ENCODE assay signal across 1 cellular context in the genomic region with DNA sequence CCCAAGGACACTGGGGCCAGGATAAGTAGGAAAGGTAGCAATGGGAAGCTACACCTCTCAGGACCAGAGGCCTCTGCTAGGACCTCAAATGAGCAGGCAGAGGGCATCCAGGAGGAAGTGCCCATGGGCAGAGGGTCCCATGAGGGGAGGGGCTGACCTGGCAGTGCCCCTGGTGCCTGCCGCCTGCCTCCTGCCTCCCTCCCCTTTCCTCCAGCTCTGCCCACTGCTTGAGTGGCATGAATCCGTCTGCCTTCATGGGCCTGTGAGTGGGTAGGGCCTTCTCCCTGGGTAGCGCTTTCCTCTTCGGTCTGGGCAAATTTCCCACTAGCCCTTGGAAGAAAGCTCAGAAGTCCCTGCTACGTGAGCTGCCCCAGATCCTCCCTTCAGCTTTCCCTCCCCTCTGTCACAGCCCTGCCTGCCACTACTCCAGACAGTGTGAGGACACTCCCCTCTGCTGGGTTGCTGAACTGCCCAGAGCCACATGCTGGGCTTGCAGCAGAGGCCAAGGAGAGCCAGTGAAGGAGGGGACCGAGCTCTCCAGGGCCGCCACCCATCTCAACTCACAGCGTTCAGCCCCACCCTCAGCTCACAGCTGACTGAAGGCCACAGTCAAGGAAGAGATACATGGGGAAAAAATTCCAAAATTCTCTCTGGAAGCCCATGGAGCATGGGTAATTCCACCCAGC.
TF ChIP-seq lines count a peak whose summit lies in the region.

No MANE protein-coding gene starts in this region.

TF ChIP-seq in Ishikawa, 13 proteins besides CTCF, POLR2A, EP300 and RAD21 (continued from another document):
- TF ChIP-seq, protein P1, sequence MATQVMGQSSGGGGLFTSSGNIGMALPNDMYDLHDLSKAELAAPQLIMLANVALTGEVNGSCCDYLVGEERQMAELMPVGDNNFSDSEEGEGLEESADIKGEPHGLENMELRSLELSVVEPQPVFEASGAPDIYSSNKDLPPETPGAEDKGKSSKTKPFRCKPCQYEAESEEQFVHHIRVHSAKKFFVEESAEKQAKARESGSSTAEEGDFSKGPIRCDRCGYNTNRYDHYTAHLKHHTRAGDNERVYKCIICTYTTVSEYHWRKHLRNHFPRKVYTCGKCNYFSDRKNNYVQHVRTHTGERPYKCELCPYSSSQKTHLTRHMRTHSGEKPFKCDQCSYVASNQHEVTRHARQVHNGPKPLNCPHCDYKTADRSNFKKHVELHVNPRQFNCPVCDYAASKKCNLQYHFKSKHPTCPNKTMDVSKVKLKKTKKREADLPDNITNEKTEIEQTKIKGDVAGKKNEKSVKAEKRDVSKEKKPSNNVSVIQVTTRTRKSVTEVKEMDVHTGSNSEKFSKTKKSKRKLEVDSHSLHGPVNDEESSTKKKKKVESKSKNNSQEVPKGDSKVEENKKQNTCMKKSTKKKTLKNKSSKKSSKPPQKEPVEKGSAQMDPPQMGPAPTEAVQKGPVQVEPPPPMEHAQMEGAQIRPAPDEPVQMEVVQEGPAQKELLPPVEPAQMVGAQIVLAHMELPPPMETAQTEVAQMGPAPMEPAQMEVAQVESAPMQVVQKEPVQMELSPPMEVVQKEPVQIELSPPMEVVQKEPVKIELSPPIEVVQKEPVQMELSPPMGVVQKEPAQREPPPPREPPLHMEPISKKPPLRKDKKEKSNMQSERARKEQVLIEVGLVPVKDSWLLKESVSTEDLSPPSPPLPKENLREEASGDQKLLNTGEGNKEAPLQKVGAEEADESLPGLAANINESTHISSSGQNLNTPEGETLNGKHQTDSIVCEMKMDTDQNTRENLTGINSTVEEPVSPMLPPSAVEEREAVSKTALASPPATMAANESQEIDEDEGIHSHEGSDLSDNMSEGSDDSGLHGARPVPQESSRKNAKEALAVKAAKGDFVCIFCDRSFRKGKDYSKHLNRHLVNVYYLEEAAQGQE (IDR thresholded peaks at IDR 0.05; ENCODE audit: low read depth) = no peak
- TF ChIP-seq CREB1 (IDR thresholded peaks at IDR 0.05; ENCODE audit: low read depth) (no peak), FOXM1 (IDR thresholded peaks at IDR 0.05; ENCODE audit: borderline replicate concordance, low read depth) (no peak), NFIC (IDR thresholded peaks at IDR 0.05) (no peak), TEAD4 (IDR thresholded peaks at IDR 0.05) (no peak), TAF1 (IDR thresholded peaks at IDR 0.05; ENCODE audit: low read depth) (no peak), YY1 (IDR thresholded peaks at IDR 0.05; ENCODE audit: low read depth) (no peak), CEBPB (IDR thresholded peaks at IDR 0.05) (no peak), ZBTB7A (IDR thresholded peaks at IDR 0.05; ENCODE audit: low read depth) (no peak)
